8 cellular contexts compared by ENCODE assay signal in genomic region chr1:161139765-161140164, GRCh38. TPM values are rescaled to one million over a fixed set of nuclear protein-coding genes. Genes with fewer than 3 reads are reported as not detected.
DNase-seq lines count a peak whose midpoint lies in the region; ATAC-seq and TF ChIP-seq lines count a peak whose summit lies in the region.

No MANE protein-coding gene starts in this region.

- H3K4me2 ChIP-seq in DND-41 (ENCODE audit: insufficient read depth, low read length): no peak overlapping the region

- ATAC-seq in DND-41 (ENCODE audit: insufficient read depth, low read depth) (peak; percentile 61; the same call in 2 of the 3 replicates), upper lobe of right lung (peak; percentile 56), GM21526 (IDR thresholded peaks at IDR 0.05; ENCODE audit: low FRiP score, unreplicated experiment) (no peak)

- no peaks in the 10 kb centered on the region for H3K27me3 ChIP-seq in DND-41 (ENCODE audit: insufficient read depth, low read length, poor library complexity)
- no peaks in the 10 kb centered on the region for H3K27me3 ChIP-seq in upper lobe of right lung

- H3K4me3 ChIP-seq in DND-41 (ENCODE audit: low read depth in 1 of 2, low read length in 2 of 2) (no peak overlapping the region), upper lobe of right lung (no peak overlapping the region)

- DNase-seq in A172 (ENCODE audit: low spot score) (peak; percentile 50), DND-41 (peak; percentile 49), NCI-H2107 (lab: John Stamatoyannopoulos, UW) (peak; percentile 45), iPS-NIHi11 (ENCODE audit: low spot score) (peak; percentile 23), upper lobe of right lung (no peak)
- peak; percentile 63 for DNase-seq in activated naive CD4-positive, alpha-beta T cell treated with anti-CD3 and anti-CD28 coated beads, Interleukin-2, amount 10 ng/mL, durations not matched to agents 7 days and 5 days
- DNase-seq in stimulated activated CD4-positive, alpha-beta T cell treated with anti-CD3 and anti-CD28 coated beads, Interleukin-12 subunit alpha, Interleukin-12 subunit beta, amount 100 ng/mL, for 4 hours: no peak

- H3K9ac ChIP-seq in DND-41 (ENCODE audit: low read depth, low read length): no peak overlapping the region

- peaks cover 5% of the 10 kb centered on the region for H3K36me3 ChIP-seq in DND-41 (ENCODE audit: insufficient read depth, low read length)
- no peaks in the 10 kb centered on the region for H3K36me3 ChIP-seq in upper lobe of right lung

- H3K9me3 ChIP-seq in DND-41 (ENCODE audit: insufficient read depth, low read length, severe bottlenecking): no peaks in the 10 kb centered on the region
- no peaks in the 10 kb centered on the region for H3K9me3 ChIP-seq in upper lobe of right lung

- intact Hi-C loops in upper lobe of right lung (cut with DNase I): no loop called here

- CTCF ChIA-PET in activated naive CD4-positive, alpha-beta T cell treated with anti-CD3 and anti-CD28 coated beads, Interleukin-2, amount 10 ng/mL, durations not matched to agents 7 days and 5 days (lab: Charles Lee): interaction anchor here (0.6 to 2.8 kb wide), 13 partner anchors 9 to 142 kb away, joined by 3 to 12 read pairs (median 4); no protein-coding TSS in a partner anchor

- H3K9me3 Mint-ChIP-seq in activated naive CD4-positive, alpha-beta T cell treated with anti-CD3 and anti-CD28 coated beads, Interleukin-2, amount 10 ng/mL, durations not matched to agents 7 days and 5 days: no peaks in the 10 kb centered on the region

- H4K20me1 ChIP-seq in DND-41 (ENCODE audit: insufficient read depth, low read length): no peaks in the 10 kb centered on the region

- H3K4me3 Mint-ChIP-seq in activated naive CD4-positive, alpha-beta T cell treated with anti-CD3 and anti-CD28 coated beads, Interleukin-2, amount 10 ng/mL, durations not matched to agents 7 days and 5 days: no peak overlapping the region

- TF ChIP-seq CTCF in DND-41 (IDR thresholded peaks at IDR 0.05; ENCODE audit: borderline replicate concordance, extremely low read depth, low read length, poor library complexity, severe bottlenecking) (peak; percentile 58), upper lobe of right lung (IDR thresholded peaks at IDR 0.05) (peak; percentile 58)

- H3K4me1 Mint-ChIP-seq in activated naive CD4-positive, alpha-beta T cell treated with anti-CD3 and anti-CD28 coated beads, Interleukin-2, amount 10 ng/mL, durations not matched to agents 7 days and 5 days: peaks cover 10% of the 10 kb centered on the region

- H3K27me3 Mint-ChIP-seq in activated naive CD4-positive, alpha-beta T cell treated with anti-CD3 and anti-CD28 coated beads, Interleukin-2, amount 10 ng/mL, durations not matched to agents 7 days and 5 days: no peaks in the 10 kb centered on the region

- H3K27ac ChIP-seq in DND-41 (ENCODE audit: low read length) (no peak overlapping the region), upper lobe of right lung (no peak overlapping the region)

- no peaks in the 10 kb centered on the region; the same call in 1 of the 2 replicates for H3K4me1 ChIP-seq in DND-41 (ENCODE audit: insufficient read depth, low read length)
- peaks cover 13% of the 10 kb centered on the region for H3K4me1 ChIP-seq in upper lobe of right lung

- peaks cover 3% of the 10 kb centered on the region for H3K36me3 Mint-ChIP-seq in activated naive CD4-positive, alpha-beta T cell treated with anti-CD3 and anti-CD28 coated beads, Interleukin-2, amount 10 ng/mL, durations not matched to agents 7 days and 5 days

- 0 out of 2 replicates have a peak, but pooled peaks cover 7% of the 10 kb centered on the region for H3K79me2 ChIP-seq in DND-41 (ENCODE audit: insufficient read depth, low read length)

- no peak overlapping the region for H3K27ac Mint-ChIP-seq in activated naive CD4-positive, alpha-beta T cell treated with anti-CD3 and anti-CD28 coated beads, Interleukin-2, amount 10 ng/mL, durations not matched to agents 7 days and 5 days

- H2AFZ ChIP-seq in DND-41 (ENCODE audit: low read depth, low read length): no peak overlapping the region

RNA-seq across cellular contexts. Expression of gene DEDD, which starts 7.3 kb away (rescaled TPM):
- total RNA-seq in A172 (2014; rRNA removed; shearing (Covaris generic)): 37.8 and 40.1 TPM in 2 replicates
- 37.5 TPM for total RNA-seq in upper lobe of right lung

RNA-seq across cellular contexts. Expression of gene UFC1, which starts 14.0 kb away (rescaled TPM):
- total RNA-seq in A172 (2014; rRNA removed; shearing (Covaris generic)): 95.7 and 128 TPM in 2 replicates
- total RNA-seq in upper lobe of right lung: 84.4 TPM

RNA-seq across cellular contexts. Expression of gene USP21, which starts 19.5 kb away (rescaled TPM):
- total RNA-seq in A172 (2014; rRNA removed; shearing (Covaris generic)): 5.2 and 5.7 TPM in 2 replicates
- 27.7 TPM for total RNA-seq in upper lobe of right lung

RNA-seq across cellular contexts. Expression of gene NIT1, which starts 21.9 kb away (rescaled TPM):
- total RNA-seq in A172 (2014; rRNA removed; shearing (Covaris generic)): 26.8 and 27.8 TPM in 2 replicates
- 42.1 TPM for total RNA-seq in upper lobe of right lung

RNA-seq across cellular contexts. Expression of gene PFDN2, which starts 21.9 kb away (rescaled TPM):
- total RNA-seq in A172 (2014; rRNA removed; shearing (Covaris generic)): 197 and 218 TPM in 2 replicates
- 56.2 TPM for total RNA-seq in upper lobe of right lung

Comparison
In these comparisons a context has a peak if more than half of its experiments do, and no peak if none do; other contexts are left out.
1. DNase-seq: peak in A172 (single experiment), DND-41 (single experiment), NCI-H2107 (single experiment), activated naive CD4-positive, alpha-beta T cell treated with anti-CD3 and anti-CD28 coated beads, Interleukin-2, amount 10 ng/mL, durations not matched to agents 7 days and 5 days (single experiment) and iPS-NIHi11 (single experiment); none in upper lobe of right lung (single experiment) and stimulated activated CD4-positive, alpha-beta T cell treated with anti-CD3 and anti-CD28 coated beads, Interleukin-12 subunit alpha, Interleukin-12 subunit beta, amount 100 ng/mL, for 4 hours (single experiment).